ENCODE assay signal across 19 cellular contexts in genomic region chr14:91328313-91329050, GRCh38.
DNase-seq lines count a peak whose midpoint lies in the region; ATAC-seq and TF ChIP-seq lines count a peak whose summit lies in the region.
"Had no signal": no experiment of that assay in that cellular context is flagged by ENCODE, and none has a peak within 500 bp of the region (broad histone marks: within the 10 kb centered on the region; RNA-seq: fewer than 3 reads in every experiment).

No MANE protein-coding gene starts in this region.

- no peak for ATAC-seq in CD4-positive, CD25-positive, alpha-beta regulatory T cell (ENCODE audit: low read depth in 2 of 2)
- ATAC-seq in activated T-helper 17 cell treated with anti-CD3 and anti-CD28 coated beads, Interleukin-2, amount 50 U/mL, for 72 hours (replicated peaks): no peak
- ATAC-seq in naive B cell (ENCODE audit: low read depth in 2 of 2) (no peak), HG02885 (IDR thresholded peaks at IDR 0.05; ENCODE audit: poor library complexity, unreplicated experiment) (no peak), lower lobe of right lung (no peak)
- ATAC-seq: gastrocnemius medialis, left lobe of liver, Right ventricle myocardium inferior had no signal

- DNase-seq in CD4-positive, CD25-positive, alpha-beta regulatory T cell: no peak
- DNase-seq in naive B cell (no peak), HuH-7.5 (ENCODE audit: low spot score) (no peak), lower lobe of right lung (no peak), NCI-H146 treated with DMSO at 0.1 percent for 48 hours (lab: John Stamatoyannopoulos, UW; ENCODE audit: unreplicated experiment) (no peak)
- DNase-seq: colonic mucosa, gastrocnemius medialis, GF-D8, NCI-H1436 treated with DMSO at 0.1 percent for 48 hours, NCI-H345, tibial artery had no signal

- H3K4me3 ChIP-seq in CD4-positive, CD25-positive, alpha-beta regulatory T cell (ENCODE audit: low read depth, low read length): no peak overlapping the region
- H3K4me3 ChIP-seq in HEK293 (ENCODE audit: low read depth, low read length) (no peak overlapping the region), lower lobe of right lung (no peak overlapping the region)
- H3K4me3 ChIP-seq: ascending aorta, colonic mucosa, gastrocnemius medialis, skin epidermis, tibial artery had no signal

- H3K36me3 ChIP-seq in CD4-positive, CD25-positive, alpha-beta regulatory T cell (ENCODE audit: control insufficient read depth, insufficient read depth, low read length): peaks cover 73% of the 10 kb centered on the region
- H3K36me3 ChIP-seq in HEK293 (ENCODE audit: control insufficient read depth in 2 of 2, insufficient read depth in 1 of 2, low read length in 2 of 2) (peaks cover 3 to 10% of the 10 kb centered on the region in 2 experiments; a peak in 2 of 3 replicates), lower lobe of right lung (peaks cover 14% of the 10 kb centered on the region)
- H3K36me3 ChIP-seq: ascending aorta, colonic mucosa, gastrocnemius medialis, tibial artery had no signal

- peaks cover 52% of the 10 kb centered on the region for H3K36me3 Mint-ChIP-seq in CD4-positive, CD25-positive, alpha-beta regulatory T cell
- peaks cover 82% of the 10 kb centered on the region for H3K36me3 Mint-ChIP-seq in activated T-helper 17 cell treated with anti-CD3 and anti-CD28 coated beads, Interleukin-2, amount 50 U/mL, for 72 hours (ENCODE audit: low read depth)
- peaks cover 5 to 17% of the 10 kb centered on the region in 2 donors for H3K36me3 Mint-ChIP-seq in naive B cell

- TF ChIP-seq CTCF in HEK293 (tag by site-specific recombination; IDR thresholded peaks at IDR 0.05) (no peak), lower lobe of right lung (IDR thresholded peaks at IDR 0.05) (no peak)

- peak overlapping the region in 2 of 4 donors; percentile 13 to 27 for H3K4me3 Mint-ChIP-seq in CD4-positive, CD25-positive, alpha-beta regulatory T cell
- H3K4me3 Mint-ChIP-seq in activated T-helper 17 cell treated with anti-CD3 and anti-CD28 coated beads, Interleukin-2, amount 50 U/mL, for 72 hours: no peak overlapping the region
- no peak overlapping the region for H3K4me3 Mint-ChIP-seq in naive B cell

- intact Hi-C loops in lower lobe of right lung (cut with DNase I): no loop called here

- H3K27me3 Mint-ChIP-seq in CD4-positive, CD25-positive, alpha-beta regulatory T cell: no peaks in the 10 kb centered on the region
- H3K27me3 Mint-ChIP-seq in activated T-helper 17 cell treated with anti-CD3 and anti-CD28 coated beads, Interleukin-2, amount 50 U/mL, for 72 hours: no peaks in the 10 kb centered on the region
- no peaks in the 10 kb centered on the region for H3K27me3 Mint-ChIP-seq in naive B cell

- POLR2A ChIA-PET in HEK293 (lab: Yijun Ruan, JAX): no interaction called here

- no peaks in the 10 kb centered on the region for H3K9me3 ChIP-seq in CD4-positive, CD25-positive, alpha-beta regulatory T cell (ENCODE audit: control insufficient read depth in 2 of 2, low read length in 2 of 2)
- H3K9me3 ChIP-seq in HEK293 (ENCODE audit: control insufficient read depth, insufficient read depth, low read depth, low read length) (no peaks in the 10 kb centered on the region), lower lobe of right lung (no peaks in the 10 kb centered on the region)
- H3K9me3 ChIP-seq: ascending aorta, colonic mucosa, gastrocnemius medialis, tibial artery had no signal

- peaks cover 20 to 100% (median 69%) of the 10 kb centered on the region in 4 donors for H3K4me1 Mint-ChIP-seq in CD4-positive, CD25-positive, alpha-beta regulatory T cell
- H3K4me1 Mint-ChIP-seq in activated T-helper 17 cell treated with anti-CD3 and anti-CD28 coated beads, Interleukin-2, amount 50 U/mL, for 72 hours: peaks cover 37% of the 10 kb centered on the region
- peaks cover 64 to 85% (median 85%) of the 10 kb centered on the region in 3 donors for H3K4me1 Mint-ChIP-seq in naive B cell

- peak overlapping the region; percentile 66 for H3K27ac ChIP-seq in CD4-positive, CD25-positive, alpha-beta regulatory T cell (ENCODE audit: insufficient read depth, low read length, poor library complexity, severe bottlenecking)
- H3K27ac ChIP-seq in HEK293 (ENCODE audit: extremely low read depth, low read depth, low read length) (no peak overlapping the region), lower lobe of right lung (no peak overlapping the region)
- H3K27ac ChIP-seq: ascending aorta, colonic mucosa, epithelial cell of prostate, gastrocnemius medialis, tibial artery had no signal

- H3K27me3 ChIP-seq in CD4-positive, CD25-positive, alpha-beta regulatory T cell (ENCODE audit: control insufficient read depth, insufficient read depth, low read length): no peaks in the 10 kb centered on the region
- H3K27me3 ChIP-seq in lower lobe of right lung (ENCODE audit: low read depth): no peaks in the 10 kb centered on the region
- H3K27me3 ChIP-seq: ascending aorta, colonic mucosa, gastrocnemius medialis had no signal

- H3K9me3 Mint-ChIP-seq in CD4-positive, CD25-positive, alpha-beta regulatory T cell: no peaks in the 10 kb centered on the region
- H3K9me3 Mint-ChIP-seq in activated T-helper 17 cell treated with anti-CD3 and anti-CD28 coated beads, Interleukin-2, amount 50 U/mL, for 72 hours: no peaks in the 10 kb centered on the region
- H3K9me3 Mint-ChIP-seq in naive B cell: no peaks in the 10 kb centered on the region

- H3K4me1 ChIP-seq in CD4-positive, CD25-positive, alpha-beta regulatory T cell (ENCODE audit: control insufficient read depth, insufficient read depth, low read length, poor library complexity, severe bottlenecking): peaks cover 88% of the 10 kb centered on the region
- H3K4me1 ChIP-seq in HEK293 (ENCODE audit: control insufficient read depth, insufficient read depth, low read length) (no peaks in the 10 kb centered on the region; the same call in 1 of the 2 replicates), lower lobe of right lung (peaks cover 74% of the 10 kb centered on the region)
- H3K4me1 ChIP-seq: ascending aorta had no signal

- peak overlapping the region; percentile 83 to 100 (median 100) for H3K27ac Mint-ChIP-seq in CD4-positive, CD25-positive, alpha-beta regulatory T cell
- H3K27ac Mint-ChIP-seq in activated T-helper 17 cell treated with anti-CD3 and anti-CD28 coated beads, Interleukin-2, amount 50 U/mL, for 72 hours: peak overlapping the region; percentile 93
- peak overlapping the region; percentile 81 to 99 (median 88) for H3K27ac Mint-ChIP-seq in naive B cell

- CTCF ChIA-PET in HEK293 (lab: Yijun Ruan, JAX): interaction anchor here (1.0 kb wide), 1 partner anchor 564 kb away, joined by 3 read pairs; no protein-coding TSS in a partner anchor

TF ChIP-seq in HEK293, 187 proteins besides CTCF, POLR2A, EP300 and RAD21:
- TF ChIP-seq ZNF133 (tag by site-specific recombination; IDR thresholded peaks at IDR 0.05): no peak
- TF ChIP-seq ZNF184 (tag by site-specific recombination; IDR thresholded peaks at IDR 0.05): no peak
- TF ChIP-seq ZIC2 (tag by site-specific recombination; IDR thresholded peaks at IDR 0.05): peak; percentile 85
TF ChIP-seq in HEK293: peak in this region for 1.
